Comparison of ENCODE assay signal across 1 cellular context in the genomic region with DNA sequence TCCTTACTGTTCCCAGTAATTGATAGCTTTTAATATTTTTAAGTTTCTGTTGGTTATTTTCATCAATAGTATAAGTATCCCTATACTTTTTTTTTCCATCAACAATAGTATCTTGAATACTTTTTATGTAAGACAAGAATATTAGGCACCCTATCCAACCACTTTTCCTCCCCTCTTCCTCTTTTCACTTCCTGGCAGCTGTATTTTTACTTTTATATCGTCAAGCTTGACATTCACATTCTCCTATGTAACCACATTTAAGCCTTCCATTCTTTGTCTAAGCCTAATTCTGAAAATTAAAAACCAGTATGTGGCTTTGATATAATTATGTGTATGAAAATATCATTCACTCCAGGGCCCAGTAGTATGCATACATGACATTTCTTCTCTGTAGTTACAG.
TF ChIP-seq lines count a peak whose summit lies in the region.

No MANE protein-coding gene starts in this region.

TF ChIP-seq in GM12891, 5 proteins besides CTCF, POLR2A, EP300 and RAD21 (continued from another document):
- no peak for TF ChIP-seq POU2F2 (IDR thresholded peaks at IDR 0.05; ENCODE audit: low read depth, low read length)
- peak; percentile 58; the same call in 1 of the 2 replicates for TF ChIP-seq SPI1 (IDR thresholded peaks at IDR 0.05; ENCODE audit: low read depth, low read length)
